ENCODE assay signal across 12 cellular contexts in the genomic region with DNA sequence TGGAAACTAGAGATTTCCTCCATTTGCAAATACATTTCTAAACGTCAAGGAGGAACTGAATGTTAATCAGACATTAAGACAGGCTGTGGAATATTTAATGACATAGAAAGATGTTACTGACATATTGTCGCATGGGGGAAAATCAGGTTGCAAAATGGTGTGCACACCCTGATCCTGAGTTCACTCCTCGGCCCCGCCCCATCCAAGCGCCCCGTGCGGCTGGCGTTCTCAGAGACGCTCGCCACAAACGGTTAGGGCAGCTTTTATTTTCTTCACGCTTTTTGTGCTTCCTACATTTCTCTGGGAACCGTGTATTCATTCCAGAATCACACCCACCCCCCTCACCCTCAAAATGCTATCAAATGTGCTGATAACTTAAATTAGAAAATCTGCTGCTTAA. TPM values are rescaled to one million over a fixed set of nuclear protein-coding genes. Genes with fewer than 3 reads are reported as not detected.
DNase-seq lines count a peak whose midpoint lies in the region; ATAC-seq, FAIRE-seq and TF ChIP-seq lines count a peak whose summit lies in the region.
"Had no signal": no experiment of that assay in that cellular context is flagged by ENCODE, and none has a peak within 500 bp of the region (broad histone marks: within the 10 kb centered on the region; RNA-seq: fewer than 3 reads in every experiment).

No MANE protein-coding gene starts in this region.

- peak; percentile 8 for DNase-seq in activated naive CD4-positive, alpha-beta T cell treated with Interleukin-2 at 50 U/mL for 16 hours
- DNase-seq in activated naive CD4-positive, alpha-beta T cell (lab: John Stamatoyannopoulos, UW): no peak
- DNase-seq in NCI-H460 (ENCODE audit: extremely low read depth, low read depth) (peak; percentile 3), bronchial epithelial cell (ENCODE audit: low read depth) (no peak), sciatic nerve (ENCODE audit: low spot score) (no peak), prostate gland (ENCODE audit: low spot score) (no peak)
- DNase-seq in activated CD4-positive, CD25-positive, alpha-beta regulatory T cell (lab: John Stamatoyannopoulos, UW): no peak
- DNase-seq: adrenal gland, gastrocnemius medialis had no signal

- peak overlapping the region in 1 of 2 donors; percentile 41 for H3K27ac ChIP-seq in prostate gland

- FAIRE-seq in bronchial epithelial cell (lab: Jason Lieb, UNC): no peak

- no peaks in the 10 kb centered on the region for H3K9me3 ChIP-seq in prostate gland
- H3K9me3 ChIP-seq: adrenal gland, gastrocnemius medialis had no signal

- intact Hi-C loops in sciatic nerve (cut with DNase I): no loop called here
- intact Hi-C loops in prostate gland (cut with DNase I): no loop called here

- H3K4me3 ChIP-seq in bronchial epithelial cell (ENCODE audit: low read depth, low read length): no peak overlapping the region
- no peak overlapping the region for H3K4me3 ChIP-seq in prostate gland
- H3K4me3 ChIP-seq: adrenal gland, gastrocnemius medialis had no signal

- TF ChIP-seq CTCF in bronchial epithelial cell (IDR thresholded peaks at IDR 0.05; ENCODE audit: insufficient read depth, low read length, severe bottlenecking) (peak; percentile 9), prostate gland (IDR thresholded peaks at IDR 0.05) (no peak)

- H3K36me3 ChIP-seq in bronchial epithelial cell (ENCODE audit: control insufficient read depth, insufficient read depth, low read length): no peaks in the 10 kb centered on the region
- H3K36me3 ChIP-seq in prostate gland: no peaks in the 10 kb centered on the region
- H3K36me3 ChIP-seq: gastrocnemius medialis had no signal

- ATAC-seq in sciatic nerve (peak; percentile 25), GM18498 (IDR thresholded peaks at IDR 0.05; ENCODE audit: unreplicated experiment) (no peak)
- ATAC-seq: gastrocnemius medialis had no signal

- no peaks in the 10 kb centered on the region for H3K27me3 ChIP-seq in bronchial epithelial cell (ENCODE audit: control insufficient read depth, insufficient read depth, low read length)
- H3K27me3 ChIP-seq in prostate gland (replicated peaks; ENCODE audit: insufficient read depth): no peaks in the 10 kb centered on the region
- H3K27me3 ChIP-seq: adrenal gland, gastrocnemius medialis had no signal

- no peaks in the 10 kb centered on the region for H3K4me1 ChIP-seq in prostate gland (replicated peaks)

- TF ChIP-seq POLR2A in prostate gland (IDR thresholded peaks at IDR 0.05): no peak

- WGBS in prostate gland: 47% methylated on average over 13 of the region's 13 CpGs

RNA-seq across cellular contexts. Expression of a gene that starts 10.8 kb away (rescaled TPM):
- total RNA-seq in NCI-H460 (2014; rRNA removed; shearing (Covaris generic)): not detected in 2 replicates
- polyA plus RNA-seq in NCI-H460 (2014; cell fraction: nucleus; rRNA removed): not detected in 2 replicates
- total RNA-seq in bronchial epithelial cell (not detected in 2 replicates), sciatic nerve (not detected), prostate gland (not detected)
- total RNA-seq: adrenal gland, gastrocnemius medialis, kidney epithelial cell, SK-MEL-5 had no signal
- polyA plus RNA-seq: adrenal gland had no signal

RNA-seq across cellular contexts. Expression of a gene that starts 25.3 kb away (rescaled TPM):
- total RNA-seq in NCI-H460 (2014; rRNA removed; shearing (Covaris generic)): not detected in 2 replicates
- not detected in 2 replicates for polyA plus RNA-seq in NCI-H460 (2014; cell fraction: nucleus; rRNA removed)
- total RNA-seq in bronchial epithelial cell (not detected in 2 replicates), sciatic nerve (not detected), prostate gland (under 1 TPM in 1 of 2 donors, not detected in 1; 0.23 TPM)
- total RNA-seq: adrenal gland, gastrocnemius medialis, kidney epithelial cell, SK-MEL-5 had no signal
- polyA plus RNA-seq: adrenal gland had no signal

RNA-seq across cellular contexts. Expression of a gene that starts 52.7 kb away (rescaled TPM):
- total RNA-seq in NCI-H460 (2014; rRNA removed; shearing (Covaris generic)): 10.4 and 13.7 TPM in 2 replicates
- 23.9 and 54.2 TPM in 2 replicates for polyA plus RNA-seq in NCI-H460 (2014; cell fraction: nucleus; rRNA removed)
- total RNA-seq in bronchial epithelial cell (1.0 and 2.4 TPM in 2 replicates), sciatic nerve (319 TPM), prostate gland (10 to 100 TPM; 19.7 to 83.6 TPM)

Comparison
In these comparisons a context has a peak if more than half of its experiments do, and no peak if none do; other contexts are left out.
1. DNase-seq: peak in activated naive CD4-positive, alpha-beta T cell treated with Interleukin-2 at 50 U/mL for 16 hours (single experiment) and NCI-H460 (single experiment); none in activated naive CD4-positive, alpha-beta T cell (0 of 4), bronchial epithelial cell (single experiment), sciatic nerve (single experiment), activated CD4-positive, CD25-positive, alpha-beta regulatory T cell (0 of 4) and prostate gland (single experiment).